31 cellular contexts compared by ENCODE assay signal in genomic region chr20:38342196-38342595, GRCh38. TPM values are rescaled to one million over a fixed set of nuclear protein-coding genes. Genes with fewer than 3 reads are reported as not detected.
DNase-seq lines count a peak whose midpoint lies in the region; ATAC-seq and TF ChIP-seq lines count a peak whose summit lies in the region.
"Had no signal": no experiment of that assay in that cellular context is flagged by ENCODE, and none has a peak within 500 bp of the region (broad histone marks: within the 10 kb centered on the region; RNA-seq: fewer than 3 reads in every experiment).

No MANE protein-coding gene starts in this region.

- CTCF ChIA-PET in HEK293T (lab: Yijun Ruan, JAX) = interaction anchor here (1.1 kb wide), 1 partner anchor 66 kb away, joined by 3 read pairs; no protein-coding TSS in a partner anchor
- CTCF ChIA-PET in MCF 10A (lab: Yijun Ruan, JAX) = interaction anchor here (0.5 to 1.1 kb wide), 3 partner anchors 13 to 728 kb away, joined by 3 read pairs; no protein-coding TSS in a partner anchor

- H3K9me3 ChIP-seq in HUES48 (ENCODE audit: control insufficient read depth, insufficient read depth, low read length) (peaks cover 3% of the 10 kb centered on the region; the same call in 1 of the 2 replicates), iPS-20b (ENCODE audit: insufficient read depth, low read depth, low read length) (peaks cover 10% of the 10 kb centered on the region; the same call in 1 of the 2 replicates), neuronal stem cell (replicated peaks in 1 of 2; ENCODE audit: control insufficient read depth in 2 of 2, insufficient read depth in 1 of 2, low read depth in 1 of 2, low read length in 2 of 2) (peaks cover 7 to 10% of the 10 kb centered on the region in 2 donors)
- H3K9me3 ChIP-seq: ascending aorta had no signal

- peak overlapping the region in 2 of 5 experiments; percentile 30 to 53 for H3K4me3 Mint-ChIP-seq in brain
- H3K4me3 Mint-ChIP-seq in MCF 10A (ENCODE audit: unreplicated experiment) = no peak overlapping the region
- H3K4me3 Mint-ChIP-seq: activated T-cell treated with anti-CD3 and anti-CD28 coated beads, Interleukin-2, amount 50 U/mL, for 72 hours; naive thymus-derived CD8-positive, alpha-beta T cell; stimulated activated memory B cell treated with anti-CD40 and anti-IgM and Interleukin-4, amounts not matched to agents 10 μg/mL and 1 μg/mL and 100 μg/mL, for 72 hours had no signal

- H3K9me3 Mint-ChIP-seq in brain = peaks cover 0 to 7% (median 6%) of the 10 kb centered on the region in 5 experiments
- no peaks in the 10 kb centered on the region for H3K9me3 Mint-ChIP-seq in MCF 10A (ENCODE audit: unreplicated experiment)

- H3K27ac ChIP-seq in HUES48 (ENCODE audit: low read depth, low read length) = peak overlapping the region; percentile 88
- peak overlapping the region; percentile 58 for H3K27ac ChIP-seq in iPS-20b (ENCODE audit: low read length)
- H3K27ac ChIP-seq in neuronal stem cell (replicated peaks; ENCODE audit: low read length) = peak overlapping the region; percentile 70
- H3K27ac ChIP-seq: ascending aorta, coronary artery, epithelial cell of prostate, PC-9, SK-N-MC, skin epidermis had no signal

- H2BK12ac ChIP-seq in neuronal stem cell (ENCODE audit: low read length) = no peak overlapping the region

- no peaks in the 10 kb centered on the region for H3K36me3 Mint-ChIP-seq in brain
- H3K36me3 Mint-ChIP-seq in MCF 10A (ENCODE audit: insufficient read depth, unreplicated experiment) = no peaks in the 10 kb centered on the region
- H3K36me3 Mint-ChIP-seq: stimulated activated memory B cell treated with anti-CD40 and anti-IgM and Interleukin-4, amounts not matched to agents 10 μg/mL and 1 μg/mL and 100 μg/mL, for 72 hours had no signal

- H3K4me1 Mint-ChIP-seq in brain (peaks cover 29% of the 10 kb centered on the region), MCF 10A (ENCODE audit: insufficient read depth, unreplicated experiment) (no peaks in the 10 kb centered on the region)
- H3K4me1 Mint-ChIP-seq: naive thymus-derived CD8-positive, alpha-beta T cell; stimulated activated memory B cell treated with anti-CD40 and anti-IgM and Interleukin-4, amounts not matched to agents 10 μg/mL and 1 μg/mL and 100 μg/mL, for 72 hours had no signal

- no TSS peak for BruUV-seq in MCF 10A (replicated peaks; lab: Mats Ljungman, UMichigan)

- H3K27me3 ChIP-seq in HUES48 (ENCODE audit: control insufficient read depth, insufficient read depth, low read length) = no peaks in the 10 kb centered on the region
- H3K27me3 ChIP-seq in iPS-20b (ENCODE audit: insufficient read depth, low read length) = no peaks in the 10 kb centered on the region
- peaks cover 0 to 12% (median 0%) of the 10 kb centered on the region in 3 experiments for H3K27me3 ChIP-seq in neuronal stem cell (ENCODE audit: control insufficient read depth in 3 of 3, insufficient read depth in 3 of 3, low read depth in 1 of 3, low read length in 3 of 3)
- H3K27me3 ChIP-seq: ascending aorta had no signal

- DNase-seq in neuronal stem cell (ENCODE audit: low spot score) (peak; percentile 56), HEK293T (ENCODE audit: extremely low spot score) (no peak), MCF 10A (ENCODE audit: unreplicated experiment) (no peak)
- DNase-seq: activated CD4-positive, alpha-beta T cell treated with anti-CD3 and anti-CD28 coated beads, Interleukin-2, amount 50 U/mL, for 48 hours; activated T-cell treated with anti-CD3 and anti-CD28 coated beads, Interleukin-2, amount 50 U/mL, for 72 hours; COR-L47; effector CD8-positive, alpha-beta T cell; GOT3; left cardiac atrium; naive thymus-derived CD8-positive, alpha-beta T cell; NCI-H1092; NCI-H1694; NCI-H510A; NK-92 treated with Interleukin-12 subunit alpha and Interleukin-12 subunit beta, amount 100 ng/mL, for 24 hours; PC-9; transverse colon had no signal

- H2AK5ac ChIP-seq in neuronal stem cell (ENCODE audit: low read depth, low read length) = no peak overlapping the region

- no peak overlapping the region for H4K8ac ChIP-seq in neuronal stem cell (ENCODE audit: low read depth, low read length)

- TF ChIP-seq CTCF in brain (conservative IDR thresholded peaks at IDR 0.05) = no peak
- TF ChIP-seq CTCF in MCF 10A (IDR thresholded peaks at IDR 0.05; ENCODE audit: unreplicated experiment) = no peak

- H3K9ac ChIP-seq in HUES48 (ENCODE audit: low read depth, low read length) (peak overlapping the region; percentile 48), iPS-20b (ENCODE audit: low read depth, low read length) (peak overlapping the region; percentile 69; the same call in 1 of the 2 replicates), neuronal stem cell (ENCODE audit: low read depth, low read length, poor library complexity) (no peak overlapping the region)

- H3K14ac ChIP-seq in neuronal stem cell (ENCODE audit: low read length) = no peak overlapping the region

- no CpG with 5 or more reads among the region's 7 CpGs for WGBS in neuronal stem cell (ENCODE audit: extremely low coverage in 2 of 2, insufficient read length in 2 of 2, insufficient replicate concordance in 1 of 2), 2 donors

- H3K4me3 ChIP-seq in HUES48 (ENCODE audit: low read depth, low read length) (no peak overlapping the region; the same call in 1 of the 2 replicates), iPS-20b (ENCODE audit: low read length) (peak overlapping the region; percentile 42; the same call in 1 of the 2 replicates), neuronal stem cell (ENCODE audit: low read length in 2 of 2) (no peak overlapping the region)
- H3K4me3 ChIP-seq: ascending aorta, coronary artery, lung, PC-9, SK-N-MC, skin epidermis, transverse colon had no signal

- no peak overlapping the region for H2BK15ac ChIP-seq in neuronal stem cell (ENCODE audit: low read length)

- intact Hi-C loops in MCF 10A (cut with micrococcal nuclease) = no loop called here

- no peak overlapping the region for H3K18ac ChIP-seq in neuronal stem cell (ENCODE audit: low read length)

- POLR2A ChIA-PET in HEK293T (lab: Yijun Ruan, JAX) (no interaction called here), MCF 10A (lab: Yijun Ruan, JAX) (no interaction called here)

- no peak overlapping the region for H4K91ac ChIP-seq in neuronal stem cell (ENCODE audit: low read depth, low read length, poor library complexity)

- no peak overlapping the region for H2BK5ac ChIP-seq in neuronal stem cell (ENCODE audit: low read length)

- no peak overlapping the region for H2BK120ac ChIP-seq in neuronal stem cell (ENCODE audit: low read depth, low read length)

- ATAC-seq in GM21576 (IDR thresholded peaks at IDR 0.05; ENCODE audit: unreplicated experiment) = no peak
- ATAC-seq: activated T-cell treated with anti-CD3 and anti-CD28 coated beads, Interleukin-2, amount 50 U/mL, for 72 hours; left cardiac atrium; naive thymus-derived CD8-positive, alpha-beta T cell; stimulated activated memory B cell treated with anti-CD40 and anti-IgM and Interleukin-4, amounts not matched to agents 10 μg/mL and 1 μg/mL and 100 μg/mL, for 72 hours had no signal

- no peak overlapping the region for H3K4me2 ChIP-seq in neuronal stem cell (ENCODE audit: insufficient read depth, low read length, poor library complexity, severe bottlenecking)
- H3K4me2 ChIP-seq: PC-9 had no signal

- peak overlapping the region; percentile 74 for H2AFZ ChIP-seq in neuronal stem cell (ENCODE audit: low read length)
- H2AFZ ChIP-seq: PC-9 had no signal

- H3K4ac ChIP-seq in neuronal stem cell (ENCODE audit: low read length) = no peak overlapping the region

- no peaks in the 10 kb centered on the region for H3K36me3 ChIP-seq in HUES48 (ENCODE audit: control insufficient read depth, insufficient read depth, low read length)
- H3K36me3 ChIP-seq in iPS-20b (ENCODE audit: insufficient read depth, low read depth, low read length) = no peaks in the 10 kb centered on the region
- H3K36me3 ChIP-seq in neuronal stem cell (replicated peaks in 1 of 2; ENCODE audit: control insufficient read depth in 2 of 2, insufficient read depth in 2 of 2, low read length in 2 of 2) = no peaks in the 10 kb centered on the region
- H3K36me3 ChIP-seq: ascending aorta, transverse colon had no signal

- H3K27me3 Mint-ChIP-seq in brain (peaks cover 5% of the 10 kb centered on the region), MCF 10A (ENCODE audit: insufficient read depth, unreplicated experiment) (peaks cover 10% of the 10 kb centered on the region)

- no peaks in the 10 kb centered on the region for H3K79me1 ChIP-seq in neuronal stem cell (ENCODE audit: low read depth, low read length)

- H3K23ac ChIP-seq in neuronal stem cell (ENCODE audit: low read depth, low read length, poor library complexity) = no peak overlapping the region

- peak overlapping the region; percentile 79 to 95 (median 86) for H3K27ac Mint-ChIP-seq in brain
- no peak overlapping the region for H3K27ac Mint-ChIP-seq in MCF 10A (ENCODE audit: low read depth, unreplicated experiment)
- H3K27ac Mint-ChIP-seq: activated T-cell treated with anti-CD3 and anti-CD28 coated beads, Interleukin-2, amount 50 U/mL, for 72 hours; stimulated activated memory B cell treated with anti-CD40 and anti-IgM and Interleukin-4, amounts not matched to agents 10 μg/mL and 1 μg/mL and 100 μg/mL, for 72 hours had no signal

- H3K4me1 ChIP-seq in HUES48 (ENCODE audit: control insufficient read depth, insufficient read depth, low read length) (peaks cover 38% of the 10 kb centered on the region), iPS-20b (ENCODE audit: insufficient read depth, low read length) (peaks cover 29% of the 10 kb centered on the region; the same call in 1 of the 2 replicates), neuronal stem cell (ENCODE audit: control insufficient read depth in 2 of 2, insufficient read depth in 1 of 2, low read depth in 1 of 2, low read length in 2 of 2) (peaks cover 8 to 11% of the 10 kb centered on the region in 2 donors)
- H3K4me1 ChIP-seq: ascending aorta had no signal

TF ChIP-seq in HEK293T, 16 proteins besides CTCF, POLR2A, EP300 and RAD21 (continues in another document):
- no peak for TF ChIP-seq SP1 (IDR thresholded peaks at IDR 0.05)
- no peak for TF ChIP-seq TARDBP (IDR thresholded peaks at IDR 0.05)
- TF ChIP-seq NFRKB (IDR thresholded peaks at IDR 0.05) = no peak
- no peak for TF ChIP-seq PKNOX1 (IDR thresholded peaks at IDR 0.05)

RNA-seq across cellular contexts. Expression of gene LBP, which starts 4.1 kb away (rescaled TPM):
- polyA plus RNA-seq in brain (ENCODE audit: insufficient read depth, low read depth, low replicate concordance) = not detected
- 0.04 TPM for polyA plus RNA-seq in neuronal stem cell (2013, experiment 1 of 2)
- 0.03 TPM for polyA plus RNA-seq in neuronal stem cell (2013, experiment 2 of 2)
- not detected in 2 replicates for total RNA-seq in MCF 10A (2022)
- total RNA-seq: activated T-cell treated with anti-CD3 and anti-CD28 coated beads, Interleukin-2, amount 50 U/mL, for 72 hours; glomerular endothelial cell; mononuclear cell; naive thymus-derived CD8-positive, alpha-beta T cell; osteocyte; PC-9; T-helper 1 cell treated with Interleukin-12 subunit alpha and Interleukin-12 subunit beta and Interleukin-4 antibody, amounts not matched to agents 30 ng/mL and 1 ng/mL, for 36 hours; transverse colon had no signal
- polyA plus RNA-seq: naive thymus-derived CD8-positive, alpha-beta T cell had no signal

RNA-seq across cellular contexts. Expression of gene BPI, which starts 38.2 kb away (rescaled TPM):
- polyA plus RNA-seq in brain (ENCODE audit: insufficient read depth, low read depth, low replicate concordance) = 0.61 TPM
- not detected for polyA plus RNA-seq in neuronal stem cell (2013, experiment 1 of 2)
- not detected for polyA plus RNA-seq in neuronal stem cell (2013, experiment 2 of 2)
- total RNA-seq in MCF 10A (2022) = not detected in 2 replicates
- total RNA-seq: activated T-cell treated with anti-CD3 and anti-CD28 coated beads, Interleukin-2, amount 50 U/mL, for 72 hours; ascending aorta; glomerular endothelial cell; left cardiac atrium; naive thymus-derived CD8-positive, alpha-beta T cell; PC-9; T-helper 1 cell treated with Interleukin-12 subunit alpha and Interleukin-12 subunit beta and Interleukin-4 antibody, amounts not matched to agents 30 ng/mL and 1 ng/mL, for 36 hours; transverse colon had no signal
- polyA plus RNA-seq: naive thymus-derived CD8-positive, alpha-beta T cell had no signal
